In the genomic region with DNA sequence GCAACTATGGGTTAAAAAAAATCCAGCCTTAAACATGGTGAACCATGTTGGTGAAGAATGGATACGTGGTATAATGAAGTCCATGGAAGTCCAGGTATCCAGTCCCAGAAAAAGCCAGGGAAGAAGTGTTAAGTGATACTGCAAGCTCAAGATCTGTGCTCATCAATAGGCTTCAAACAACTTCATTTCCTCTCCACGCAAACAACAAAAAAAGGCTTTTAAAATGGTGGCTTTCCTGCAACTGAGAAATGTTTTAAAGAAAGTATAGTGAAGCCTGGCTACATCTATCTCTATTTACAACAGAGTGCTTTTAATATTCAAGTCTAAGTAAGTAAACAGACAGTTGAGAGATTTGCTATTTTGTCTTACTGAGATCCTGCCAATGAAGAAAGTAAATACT, we compare ENCODE assay signal across 1 cellular context.
TF ChIP-seq lines count a peak whose summit lies in the region.

No MANE protein-coding gene starts in this region.

TF ChIP-seq in HepG2, 621 proteins besides CTCF, POLR2A, EP300 and RAD21 (continued from another document):
- TF ChIP-seq, protein P1, sequence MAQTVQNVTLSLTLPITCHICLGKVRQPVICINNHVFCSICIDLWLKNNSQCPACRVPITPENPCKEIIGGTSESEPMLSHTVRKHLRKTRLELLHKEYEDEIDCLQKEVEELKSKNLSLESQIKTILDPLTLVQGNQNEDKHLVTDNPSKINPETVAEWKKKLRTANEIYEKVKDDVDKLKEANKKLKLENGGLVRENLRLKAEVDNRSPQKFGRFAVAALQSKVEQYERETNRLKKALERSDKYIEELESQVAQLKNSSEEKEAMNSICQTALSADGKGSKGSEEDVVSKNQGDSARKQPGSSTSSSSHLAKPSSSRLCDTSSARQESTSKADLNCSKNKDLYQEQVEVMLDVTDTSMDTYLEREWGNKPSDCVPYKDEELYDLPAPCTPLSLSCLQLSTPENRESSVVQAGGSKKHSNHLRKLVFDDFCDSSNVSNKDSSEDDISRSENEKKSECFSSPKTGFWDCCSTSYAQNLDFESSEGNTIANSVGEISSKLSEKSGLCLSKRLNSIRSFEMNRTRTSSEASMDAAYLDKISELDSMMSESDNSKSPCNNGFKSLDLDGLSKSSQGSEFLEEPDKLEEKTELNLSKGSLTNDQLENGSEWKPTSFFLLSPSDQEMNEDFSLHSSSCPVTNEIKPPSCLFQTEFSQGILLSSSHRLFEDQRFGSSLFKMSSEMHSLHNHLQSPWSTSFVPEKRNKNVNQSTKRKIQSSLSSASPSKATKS (CRISPR knock-in tag; IDR thresholded peaks at IDR 0.05): 0 out of 2 replicates have a peak, but pooled peaks have one; percentile 71
- no peak for TF ChIP-seq RXRA (CRISPR knock-in tag; IDR thresholded peaks at IDR 0.05)
- TF ChIP-seq, protein P2, sequence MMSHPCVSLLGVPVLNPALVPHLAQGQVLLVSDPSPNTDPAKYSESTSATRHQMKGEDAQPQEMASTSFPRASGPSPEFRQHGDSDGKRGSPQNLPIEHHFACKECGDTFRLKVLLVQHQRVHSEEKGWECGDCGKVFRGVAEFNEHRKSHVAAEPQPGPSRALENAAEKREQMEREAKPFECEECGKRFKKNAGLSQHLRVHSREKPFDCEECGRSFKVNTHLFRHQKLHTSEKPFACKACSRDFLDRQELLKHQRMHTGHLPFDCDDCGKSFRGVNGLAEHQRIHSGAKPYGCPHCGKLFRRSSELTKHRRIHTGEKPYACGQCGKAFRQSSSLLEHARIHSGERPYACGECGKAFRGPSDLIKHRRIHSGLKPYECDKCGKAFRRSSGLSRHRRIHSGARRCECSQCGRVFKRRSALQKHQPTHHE (CRISPR knock-in tag; IDR thresholded peaks at IDR 0.05; ENCODE audit: borderline replicate concordance): no peak
- TF ChIP-seq HNRNPH1 (optimal IDR thresholded peaks at IDR 0.05; ENCODE audit: low read depth, low read length): no peak
- TF ChIP-seq IRF2 (CRISPR knock-in tag; IDR thresholded peaks at IDR 0.05): no peak
- TF ChIP-seq HDAC1 (CRISPR knock-in tag; IDR thresholded peaks at IDR 0.05): 0 out of 2 replicates have a peak, but pooled peaks have one; percentile 13
- no peak for TF ChIP-seq ZBTB3 (CRISPR knock-in tag; IDR thresholded peaks at IDR 0.05; ENCODE audit: borderline replicate concordance, low read depth)
- no peak for TF ChIP-seq SMAD9 (CRISPR knock-in tag; IDR thresholded peaks at IDR 0.05)
- 0 out of 2 replicates have a peak, but pooled peaks have one; percentile 22 for TF ChIP-seq ZSCAN20 (CRISPR knock-in tag; IDR thresholded peaks at IDR 0.05; ENCODE audit: borderline replicate concordance)
- TF ChIP-seq KAT7 (CRISPR knock-in tag; IDR thresholded peaks at IDR 0.05; ENCODE audit: borderline replicate concordance): 0 out of 2 replicates have a peak, but pooled peaks have one; percentile 12
TF ChIP-seq in HepG2: peak in this region for 4.
